Comparison of ENCODE assay signal across 8 cellular contexts in genomic region chr17:78214016-78214705, GRCh38. TPM values are rescaled to one million over a fixed set of nuclear protein-coding genes. Genes with fewer than 3 reads are reported as not detected.
DNase-seq lines count a peak whose midpoint lies in the region; ATAC-seq and TF ChIP-seq lines count a peak whose summit lies in the region.

Gene BIRC5, plus strand, starts transcription at chr17:78214253. Its CDS starts 64 bp downstream, at chr17:78214317.

- no peak for TF ChIP-seq EP300 in upper lobe of left lung (IDR thresholded peaks at IDR 0.05)

- DNase-seq in GM04503 (ENCODE audit: low read depth) (peak; percentile 18), NCI-H146 treated with DMSO at 0.1 percent for 48 hours (lab: John Stamatoyannopoulos, UW; ENCODE audit: unreplicated experiment) (peak; percentile 63), T follicular helper cell (ENCODE audit: low read depth) (peak; percentile 86), heart right ventricle (peak; percentile 86 to 91), posterior vena cava (ENCODE audit: low spot score) (peak; percentile 97), upper lobe of left lung (peak; percentile 91 to 98)
- peak; percentile 74 for DNase-seq in activated naive CD8-positive, alpha-beta T cell treated with anti-CD3 and anti-CD28 coated beads, Interleukin-2, amount 50 U/mL, for 16 hours (ENCODE audit: low read depth, low spot score)

- H3K4me3 ChIP-seq in heart right ventricle (peak within 1 kb of the TSS; percentile 9 to 65 (median 47)), upper lobe of left lung (peak within 1 kb of the TSS; percentile 37 to 58 (median 49))

- no peak for TF ChIP-seq POLR2A in upper lobe of left lung (IDR thresholded peaks at IDR 0.05)

- H3K9me3 ChIP-seq in heart right ventricle (no peaks in the 10 kb centered on the region), upper lobe of left lung (no peaks in the 10 kb centered on the region)

- H3K36me3 ChIP-seq in heart right ventricle (no peaks in the 10 kb centered on the region), upper lobe of left lung (no peaks in the 10 kb centered on the region)

- no peaks in the 10 kb centered on the region for H3K27me3 ChIP-seq in heart right ventricle
- no peaks in the 10 kb centered on the region for H3K27me3 ChIP-seq in upper lobe of left lung

- peak; percentile 85 for ATAC-seq in HG02678 (IDR thresholded peaks at IDR 0.05; ENCODE audit: unreplicated experiment)
- ATAC-seq in heart right ventricle: peak; percentile 97 to 100 (median 99)
- peak; percentile 96 to 100 for ATAC-seq in upper lobe of left lung (ENCODE audit: low FRiP score in 2 of 2)

- H3K27ac ChIP-seq in heart right ventricle (peak within 1 kb of the TSS in 1 of 10 donors; percentile 61), upper lobe of left lung (peak within 1 kb of the TSS in 1 of 4 donors; percentile 69)

- H3K4me1 ChIP-seq in heart right ventricle (peaks cover 0 to 22% (median 8%) of the 10 kb centered on the region in 9 donors), upper lobe of left lung (peaks cover 6 to 13% (median 10%) of the 10 kb centered on the region in 4 donors)

- intact Hi-C loops in heart right ventricle (cut with DNase I): no loop called here
- intact Hi-C loops in posterior vena cava (cut with DNase I): no loop called here

- 0 to 1% methylated on average over 60 of the region's 60 CpGs for WGBS in heart right ventricle, 2 donors
- WGBS in upper lobe of left lung, 2 donors: 0 to 2% methylated on average over 9 to 58 of the region's 60 CpGs

- TF ChIP-seq CTCF in heart right ventricle (IDR thresholded peaks at IDR 0.05): peak in 1 of 9 donors; percentile 9
- TF ChIP-seq CTCF in upper lobe of left lung (IDR thresholded peaks at IDR 0.05): no peak

RNA-seq across cellular contexts. Expression of gene BIRC5, which starts in this region (rescaled TPM):
- 1 to 10 TPM in 3 of 10 donors, under 1 TPM in 5, not detected in 2; 0.13 to 7.6 (median 0.79) TPM for total RNA-seq in heart right ventricle
- polyA plus RNA-seq in heart right ventricle: under 1 TPM; 0.22 to 0.28 TPM
- 1 to 10 TPM in 1 of 2 donors, under 1 TPM in 1; 0.19 to 1.7 TPM for total RNA-seq in posterior vena cava
- total RNA-seq in upper lobe of left lung: 1 to 10 TPM in 5 of 6 donors, not detected in 1; 1.4 to 6.4 (median 3.5) TPM

Comparison
In these comparisons a context has a peak if more than half of its experiments do, and no peak if none do; other contexts are left out.
1. DNase-seq: peak in every context shown above with its lines; median percentile 97 in posterior vena cava; 94 in upper lobe of left lung; 88 in heart right ventricle; 86 in T follicular helper cell; 74 in activated naive CD8-positive, alpha-beta T cell treated with anti-CD3 and anti-CD28 coated beads, Interleukin-2, amount 50 U/mL, for 16 hours; 63 in NCI-H146 treated with DMSO at 0.1 percent for 48 hours; 18 in GM04503.